ENCODE assay signal across 23 cellular contexts in genomic region chr15:47135279-47135678, GRCh38.
"Had no signal": no experiment of that assay in that cellular context is flagged by ENCODE, and none has a peak within 500 bp of the region (broad histone marks: within the 10 kb centered on the region; RNA-seq: fewer than 3 reads in every experiment).

No MANE protein-coding gene starts in this region.

- DNase-seq: activated CD4-positive, alpha-beta memory T cell treated with anti-CD3 and anti-CD28 coated beads, Interleukin-2, amount 10 ng/mL, durations not matched to agents 7 days and 5 days; activated CD4-positive, alpha-beta T cell treated with anti-CD3 and anti-CD28 coated beads for 36 hours; activated CD4-positive, alpha-beta T cell treated with anti-CD3 and anti-CD28 coated beads, Interleukin-2, amount 50 U/mL, for 1 hour; activated gamma-delta T cell; activated naive CD4-positive, alpha-beta T cell treated with anti-CD3 and anti-CD28 coated beads for 36 hours; activated T-cell treated with anti-CD3 and anti-CD28 coated beads for 4 hours; activated T-cell treated with anti-CD3 and anti-CD28 coated beads, Interleukin-2, amount 50 U/mL, for 48 hours; amygdala; brain microvascular endothelial cell; KG1; NCI-H1048; NCI-H1694; NCI-H2029 treated with DMSO at 0.1 percent for 48 hours; NCI-H446 treated with DMSO at 0.1 percent for 48 hours; NCI-H524 treated with DMSO at 0.1 percent for 48 hours; Peyer's patch; Right ventricle myocardium superior; SJCRH30; SK-N-SH; T-helper 1 cell; WERI-Rb-1 had no signal

- H3K27ac ChIP-seq: brain microvascular endothelial cell, cardiac muscle cell, Peyer's patch, RWPE1, SJCRH30, WERI-Rb-1 had no signal

- H3K9me3 ChIP-seq: SJCRH30, SK-N-SH had no signal

- H3K36me3 ChIP-seq: brain microvascular endothelial cell, cardiac muscle cell, Peyer's patch, SJCRH30, WERI-Rb-1 had no signal

- H3K4me1 ChIP-seq: Peyer's patch, SJCRH30 had no signal

- H3K27me3 ChIP-seq: brain microvascular endothelial cell, cardiac muscle cell, Peyer's patch, SJCRH30 had no signal

- H3K4me3 ChIP-seq: cardiac muscle cell, Peyer's patch, SJCRH30 had no signal
